In genomic region chr11:12380565-12381325, GRCh38 we compare ENCODE assay signal across 1 cellular context.
TF ChIP-seq lines count a peak whose summit lies in the region.

No MANE protein-coding gene starts in this region.

TF ChIP-seq in IMR-90, 13 proteins besides CTCF, POLR2A, EP300 and RAD21:
- TF ChIP-seq RFX5 (IDR thresholded peaks at IDR 0.05; ENCODE audit: low read depth, low read length), result no peak
- TF ChIP-seq FOS (IDR thresholded peaks at IDR 0.05; ENCODE audit: low read depth, low read length), result no peak
- TF ChIP-seq MAFK (IDR thresholded peaks at IDR 0.05; ENCODE audit: low read depth, low read length), result no peak
- TF ChIP-seq RCOR1 (IDR thresholded peaks at IDR 0.05; ENCODE audit: insufficient replicate concordance, low read length), result no peak
- TF ChIP-seq MXI1 (IDR thresholded peaks at IDR 0.05; ENCODE audit: borderline replicate concordance, low read depth, low read length), result no peak
- no peak for TF ChIP-seq CHD1 (IDR thresholded peaks at IDR 0.05; ENCODE audit: low read depth, low read length)
- no peak for TF ChIP-seq BHLHE40 (IDR thresholded peaks at IDR 0.05; ENCODE audit: low read depth, low read length)
- no peak for TF ChIP-seq ELK1 (IDR thresholded peaks at IDR 0.05; ENCODE audit: borderline replicate concordance, low read depth, low read length)
- no peak for TF ChIP-seq CEBPB (IDR thresholded peaks at IDR 0.05; ENCODE audit: low read depth, low read length)
- no peak for TF ChIP-seq MAZ (IDR thresholded peaks at IDR 0.05; ENCODE audit: borderline replicate concordance, low read depth, low read length)
- TF ChIP-seq NFE2L2 (IDR thresholded peaks at IDR 0.05; ENCODE audit: low read depth, low read length), result no peak
- TF ChIP-seq SMC3 (IDR thresholded peaks at IDR 0.05; ENCODE audit: low read depth, low read length), result no peak
- TF ChIP-seq USF2 (IDR thresholded peaks at IDR 0.05; ENCODE audit: low read depth, low read length), result no peak
TF ChIP-seq in IMR-90: peak in this region for 0.
